8 cellular contexts compared by ENCODE assay signal in genomic region chr10:133329401-133330202, GRCh38. TPM values are rescaled to one million over a fixed set of nuclear protein-coding genes. Genes with fewer than 3 reads are reported as not detected.
DNase-seq lines count a peak whose midpoint lies in the region; ATAC-seq, FAIRE-seq and TF ChIP-seq lines count a peak whose summit lies in the region.

No MANE protein-coding gene starts in this region.

- FAIRE-seq in kidney (lab: Jason Lieb, UNC), result no peak

- H3K36me3 ChIP-seq in A673 (ENCODE audit: insufficient read depth, low read length, poor library complexity, severe bottlenecking), result no peaks in the 10 kb centered on the region
- H3K36me3 ChIP-seq in breast epithelium, result no peaks in the 10 kb centered on the region
- H3K36me3 ChIP-seq in kidney (ENCODE audit: control insufficient read depth in 1 of 2, insufficient read depth in 2 of 2, low read length in 2 of 2), result no peaks in the 10 kb centered on the region

- POLR2A ChIA-PET in A673 (lab: Charles Lee; ENCODE audit: low non-redundant PET), result no interaction called here

- peak; percentile 93 for DNase-seq in A673 (ENCODE audit: low spot score)
- DNase-seq in NCI-H2107 treated with DMSO at 0.1 percent for 48 hours (lab: John Stamatoyannopoulos, UW; ENCODE audit: unreplicated experiment), result peak; percentile 33
- DNase-seq in breast epithelium (ENCODE audit: low spot score in 2 of 2), result peak; percentile 65 to 82
- DNase-seq in kidney, result peak; percentile 93
- peak; percentile 76 to 89 (median 80) for DNase-seq in stimulated activated CD4-positive, alpha-beta T cell treated with anti-CD3 and anti-CD28 coated beads, Interleukin-1b, Interleukin-23, amount 100 ng/mL, for 24 hours (ENCODE audit: low read depth in 4 of 4, low spot score in 1 of 4)

- H3K9me3 ChIP-seq in A673 (ENCODE audit: low read depth, low read length, poor library complexity, severe bottlenecking) (no peaks in the 10 kb centered on the region), breast epithelium (no peaks in the 10 kb centered on the region), kidney (ENCODE audit: control insufficient read depth in 1 of 2, low read length in 2 of 2) (no peaks in the 10 kb centered on the region)

- peaks cover 42% of the 10 kb centered on the region for H3K27me3 ChIP-seq in A673 (replicated peaks; ENCODE audit: insufficient read depth, low read depth, low read length, poor library complexity)
- H3K27me3 ChIP-seq in breast epithelium, result peaks cover 6 to 68% of the 10 kb centered on the region in 2 donors

- H3K9ac ChIP-seq in kidney (ENCODE audit: low read length in 2 of 2), result no peak overlapping the region

- peak overlapping the region; percentile 21 for H3K4me3 ChIP-seq in A673 (ENCODE audit: low read depth, low read length, poor library complexity, severe bottlenecking)
- peak overlapping the region; percentile 27; the same call in 1 of the 2 replicates for H3K4me3 ChIP-seq in WI38 (ENCODE audit: low read depth, low read length)
- H3K4me3 ChIP-seq in breast epithelium, result peak overlapping the region in 2 of 3 donors; percentile 42 to 56
- H3K4me3 ChIP-seq in kidney (ENCODE audit: low read length in 2 of 2), result no peak overlapping the region

- no peak overlapping the region for H3K27ac ChIP-seq in A673 (ENCODE audit: low read depth, low read length, poor library complexity, severe bottlenecking)
- no peak overlapping the region for H3K27ac ChIP-seq in breast epithelium
- H3K27ac ChIP-seq in kidney (ENCODE audit: low read depth in 2 of 2, low read length in 2 of 2), result no peak overlapping the region

- CTCF ChIA-PET in A673 (lab: Charles Lee), result interaction anchor here (0.6 to 1.5 kb wide), 5 partner anchors 13 to 190 kb away, joined by 3 to 6 read pairs (median 4); partner anchors contain the start of gene PRAP1

- peak; percentile 98 for TF ChIP-seq CTCF in A673 (conservative IDR thresholded peaks at IDR 0.05; ENCODE audit: low read depth, low read length)
- TF ChIP-seq CTCF in WI38 (IDR thresholded peaks at IDR 0.05; ENCODE audit: low read depth, low read length), result peak; percentile 92
- peak; percentile 41 to 82 (median 76) for TF ChIP-seq CTCF in breast epithelium (IDR thresholded peaks at IDR 0.05)
- TF ChIP-seq CTCF in kidney (IDR thresholded peaks at IDR 0.05; ENCODE audit: borderline replicate concordance, extremely low read depth, insufficient read depth), result peak; percentile 92

- TF ChIP-seq POLR2A in breast epithelium (IDR thresholded peaks at IDR 0.05), result no peak

- ATAC-seq in GM18502 (IDR thresholded peaks at IDR 0.05; ENCODE audit: poor library complexity, unreplicated experiment) (peak; percentile 88), HG02981 (IDR thresholded peaks at IDR 0.05; ENCODE audit: unreplicated experiment) (peak; percentile 84)

- H3K4me1 ChIP-seq in A673 (ENCODE audit: insufficient read depth, low read length, poor library complexity, severe bottlenecking) (peaks cover 14% of the 10 kb centered on the region), breast epithelium (peaks cover 0 to 5% of the 10 kb centered on the region in 2 donors), kidney (ENCODE audit: control insufficient read depth in 1 of 2, insufficient read depth in 1 of 2, low read depth in 1 of 2, low read length in 2 of 2) (peaks cover 0 to 9% of the 10 kb centered on the region in 2 donors)

- intact Hi-C loops in A673 (cut with micrococcal nuclease; ENCODE audit: unreplicated experiment), result loop anchor here (5.0 kb wide), 1 partner anchor 193 kb away; no protein-coding TSS in a partner anchor
- intact Hi-C loops in breast epithelium (cut with DNase I; ENCODE audit: low total_unique reads), result no loop called here
- intact Hi-C loops in kidney (cut with DNase I), result no loop called here

- BruUV-seq in A673 (replicated peaks; lab: Mats Ljungman, UMichigan), result no TSS peak

RNA-seq across cellular contexts. Expression of gene CALY, which starts 7.1 kb away (rescaled TPM):
- total RNA-seq in A673 (2021) (0.57 TPM in 1 of 2 replicates, not detected in the other), breast epithelium (under 1 TPM in 1 of 3 donors, not detected in 2; 0.66 TPM), kidney (0.41 TPM)
- 0.54 TPM for polyA plus RNA-seq in kidney (ENCODE audit: insufficient read depth, low read depth, low replicate concordance)

RNA-seq across cellular contexts. Expression of gene PRAP1, which starts 17.6 kb away (rescaled TPM):
- total RNA-seq in A673 (2021), result not detected in 2 replicates
- not detected for total RNA-seq in breast epithelium
- 1.9 TPM for total RNA-seq in kidney
- 557 TPM for polyA plus RNA-seq in kidney (ENCODE audit: insufficient read depth, low read depth, low replicate concordance)

RNA-seq across cellular contexts. Expression of gene ZNF511, which starts 20.9 kb away (rescaled TPM):
- total RNA-seq in A673 (2021), result 51.8 and 61.4 TPM in 2 replicates
- total RNA-seq in breast epithelium, result 10 to 100 TPM; 27.4 to 33.2 (median 32.1) TPM
- total RNA-seq in kidney, result 35.6 TPM
- polyA plus RNA-seq in kidney (ENCODE audit: insufficient read depth, low read depth, low replicate concordance), result 50.7 TPM

RNA-seq across cellular contexts. Expression of gene TUBGCP2, which starts 20.9 kb away (rescaled TPM):
- total RNA-seq in A673 (2021) (72.7 and 75.1 TPM in 2 replicates), breast epithelium (10 to 100 TPM; 33.6 to 40.0 (median 39.5) TPM), kidney (61.4 TPM)
- 93.3 TPM for polyA plus RNA-seq in kidney (ENCODE audit: insufficient read depth, low read depth, low replicate concordance)

RNA-seq across cellular contexts. Expression of gene FUOM, which starts 28.2 kb away (rescaled TPM):
- total RNA-seq in A673 (2021), result 16.0 and 22.3 TPM in 2 replicates
- 10 to 100 TPM; 13.8 to 31.5 (median 31.2) TPM for total RNA-seq in breast epithelium
- total RNA-seq in kidney, result 17.5 TPM
- 118 TPM for polyA plus RNA-seq in kidney (ENCODE audit: insufficient read depth, low read depth, low replicate concordance)

Comparison
In these comparisons a context has a peak if more than half of its experiments do, and no peak if none do; other contexts are left out.
1. DNase-seq: peak in every context shown above with its lines; median percentile 93 in A673; 93 in kidney; 80 in stimulated activated CD4-positive, alpha-beta T cell treated with anti-CD3 and anti-CD28 coated beads, Interleukin-1b, Interleukin-23, amount 100 ng/mL, for 24 hours; 74 in breast epithelium; 33 in NCI-H2107 treated with DMSO at 0.1 percent for 48 hours.
2. H3K4me3 ChIP-seq: peak in A673 (single experiment), WI38 (single experiment) and breast epithelium (2 of 3); none in kidney (0 of 2).
3. Peak in every context shown above with its lines, with median percentiles within 50 percentile points of each other: CTCF ChIP-seq.